14 cellular contexts compared by ENCODE assay signal in genomic region chr20:31440012-31440659, GRCh38. TPM values are rescaled to one million over a fixed set of nuclear protein-coding genes. Genes with fewer than 3 reads are reported as not detected.
DNase-seq lines count a peak whose midpoint lies in the region; ATAC-seq, FAIRE-seq and TF ChIP-seq lines count a peak whose summit lies in the region.
"Had no signal": no experiment of that assay in that cellular context is flagged by ENCODE, and none has a peak within 500 bp of the region (broad histone marks: within the 10 kb centered on the region; RNA-seq: fewer than 3 reads in every experiment).

Gene DEFB123 (plus strand): TSS chr20:31440632. CDS start chr20:31440699, 67 bp downstream.

- H2AFZ ChIP-seq in OCI-LY3 (ENCODE audit: low read depth, low read length): no peak within 1 kb of the TSS

- FAIRE-seq in small intestine (lab: Jason Lieb, UNC): no peak

- no peaks in the 10 kb centered on the region for H3K79me2 ChIP-seq in OCI-LY3 (ENCODE audit: low read length)

- H3K27ac ChIP-seq in C4-2B (no peak within 1 kb of the TSS), OCI-LY3 (ENCODE audit: low read length) (no peak within 1 kb of the TSS), small intestine (ENCODE audit: low read depth in 1 of 2, low read length in 1 of 2) (no peak within 1 kb of the TSS)
- H3K27ac ChIP-seq: dorsolateral prefrontal cortex, thoracic aorta had no signal

- no peaks in the 10 kb centered on the region for H3K9me3 ChIP-seq in ES-I3 (ENCODE audit: control insufficient read depth, insufficient read depth, low read length)
- H3K9me3 ChIP-seq in OCI-LY3 (ENCODE audit: insufficient read depth, low read length): no peaks in the 10 kb centered on the region
- H3K9me3 ChIP-seq in small intestine (ENCODE audit: control insufficient read depth, low read depth): no peaks in the 10 kb centered on the region
- H3K9me3 ChIP-seq: thoracic aorta had no signal

- DNase-seq in fibroblast of pulmonary artery (ENCODE audit: low read depth): no peak
- DNase-seq in small intestine: no peak
- DNase-seq: amygdala; dorsolateral prefrontal cortex; left colon; naive thymus-derived CD8-positive, alpha-beta T cell; NCI-H2029 had no signal

- H3K27me3 ChIP-seq in OCI-LY3 (ENCODE audit: low read depth, low read length): peaks cover 6% of the 10 kb centered on the region; the same call in 1 of the 2 replicates
- H3K27me3 ChIP-seq in small intestine (ENCODE audit: control insufficient read depth in 2 of 2, insufficient read depth in 2 of 2, low read length in 2 of 2): peaks cover 0 to 3% of the 10 kb centered on the region in 2 donors

- H3K4me1 ChIP-seq in ES-I3 (ENCODE audit: insufficient read depth, low read length) (peaks cover 4% of the 10 kb centered on the region), OCI-LY3 (ENCODE audit: low read length) (no peaks in the 10 kb centered on the region), small intestine (ENCODE audit: control insufficient read depth in 2 of 2, insufficient read depth in 1 of 2, low read depth in 1 of 2, low read length in 1 of 2) (no peaks in the 10 kb centered on the region)

- 79 to 81% (median 79%) methylated on average over 16 of the region's 16 CpGs for WGBS in small intestine, 3 donors

- H3K9ac ChIP-seq in ES-I3 (ENCODE audit: low read depth, low read length): peak within 1 kb of the TSS; percentile 26; the same call in 1 of the 2 replicates
- H3K9ac ChIP-seq in OCI-LY3 (ENCODE audit: low read length): no peak within 1 kb of the TSS

- H3K36me3 ChIP-seq in ES-I3 (ENCODE audit: insufficient read depth, low read length) (no peaks in the 10 kb centered on the region), OCI-LY3 (replicated peaks; ENCODE audit: low read depth, low read length) (no peaks in the 10 kb centered on the region), small intestine (ENCODE audit: control insufficient read depth in 2 of 2, insufficient read depth in 2 of 2, low read length in 2 of 2) (no peaks in the 10 kb centered on the region)
- H3K36me3 ChIP-seq: thoracic aorta had no signal

- ATAC-seq in GM21381 (IDR thresholded peaks at IDR 0.05; ENCODE audit: unreplicated experiment) (no peak), HG03378 (IDR thresholded peaks at IDR 0.05; ENCODE audit: unreplicated experiment) (no peak)
- ATAC-seq: left colon; naive thymus-derived CD8-positive, alpha-beta T cell; right cardiac atrium had no signal

- no peak within 1 kb of the TSS for H3K4me3 ChIP-seq in OCI-LY3 (ENCODE audit: low read length)
- no peak within 1 kb of the TSS for H3K4me3 ChIP-seq in fibroblast of pulmonary artery (replicated peaks; ENCODE audit: low read depth, low read length)
- H3K4me3 ChIP-seq in small intestine (ENCODE audit: low read depth in 1 of 2, low read length in 2 of 2): no peak within 1 kb of the TSS
- H3K4me3 ChIP-seq: dorsolateral prefrontal cortex, thoracic aorta had no signal

- TF ChIP-seq CTCF in C4-2B (conservative IDR thresholded peaks at IDR 0.05) (peak; percentile 65), OCI-LY3 (IDR thresholded peaks at IDR 0.05; ENCODE audit: low read depth, low read length) (peak; percentile 37), fibroblast of pulmonary artery (IDR thresholded peaks at IDR 0.05; ENCODE audit: low read length, missing control alignments) (peak; percentile 10)

- no peaks in the 10 kb centered on the region for H4K20me1 ChIP-seq in OCI-LY3 (ENCODE audit: insufficient read depth, low read length)

- H3K4me2 ChIP-seq in OCI-LY3 (ENCODE audit: low read length): no peak within 1 kb of the TSS

RNA-seq across cellular contexts. Expression of gene DEFB123, which starts in this region (rescaled TPM):
- not detected for polyA plus RNA-seq in small intestine
- polyA plus RNA-seq: naive thymus-derived CD8-positive, alpha-beta T cell; right cardiac atrium had no signal

Comparison
In these comparisons a context has a peak if more than half of its experiments do, and no peak if none do; other contexts are left out.
1. CTCF ChIP-seq: peak in every context shown above with its lines; median percentile 65 in C4-2B; 37 in OCI-LY3; 10 in fibroblast of pulmonary artery.